Comparison of ENCODE assay signal across 8 cellular contexts in the genomic region with DNA sequence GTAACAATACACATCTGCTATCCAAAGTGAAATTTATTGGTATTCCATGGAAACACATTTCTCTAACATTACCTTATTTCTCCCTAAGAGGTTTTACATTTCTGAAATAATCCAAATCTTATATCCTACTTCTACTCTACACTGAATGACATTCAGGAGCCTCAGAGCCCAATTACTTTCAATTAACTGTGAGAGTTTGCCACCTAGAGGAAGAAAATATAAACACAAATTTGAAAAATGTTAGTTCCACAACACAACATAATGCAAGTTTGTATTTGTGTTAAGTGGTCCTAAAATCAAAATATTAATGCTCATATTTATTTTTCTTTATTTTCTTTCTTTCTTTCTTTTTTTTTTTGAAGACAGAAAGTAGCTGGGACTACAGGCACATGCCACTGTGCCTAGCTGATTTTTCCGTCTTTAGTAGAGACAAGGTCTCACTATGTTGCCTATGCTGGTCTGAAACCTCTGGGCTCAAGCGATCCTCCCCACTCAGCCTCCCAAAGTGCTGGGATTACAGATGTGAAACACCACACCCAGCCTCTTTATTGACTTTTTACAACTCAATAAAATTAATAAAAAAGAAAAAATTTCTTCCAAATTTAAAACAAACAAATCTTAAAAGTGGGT. TPM values are rescaled to one million over a fixed set of nuclear protein-coding genes. Genes with fewer than 3 reads are reported as not detected.
A peak's percentile ranks its signal among the peaks of the same experiment; 100 is the strongest.
DNase-seq lines count a peak whose midpoint lies in the region; TF ChIP-seq lines count a peak whose summit lies in the region.

No MANE protein-coding gene starts in this region.

- H3K27ac ChIP-seq in C4-2B (no peak overlapping the region), testis (no peak overlapping the region)

- H3K4me3 ChIP-seq in testis: no peak overlapping the region

- 91 to 98% methylated on average over 2 of the region's 2 CpGs for WGBS in testis, 2 donors

- intact Hi-C loops in testis (cut with DNase I; ENCODE audit: low total_unique reads): no loop called here

- no peaks in the 10 kb centered on the region for H3K36me3 ChIP-seq in testis (ENCODE audit: low read depth, missing control alignments)

- TF ChIP-seq CTCF in C4-2B (conservative IDR thresholded peaks at IDR 0.05): peak; percentile 57
- TF ChIP-seq CTCF in testis (IDR thresholded peaks at IDR 0.05): peak in 2 of 3 experiments; percentile 39 to 44

- no peaks in the 10 kb centered on the region for H3K9me3 ChIP-seq in testis

- TF ChIP-seq POLR2A in testis (IDR thresholded peaks at IDR 0.05): no peak

- H3K27me3 ChIP-seq in testis: no peaks in the 10 kb centered on the region

- peak; percentile 42 for DNase-seq in HCEC 1CT
- DNase-seq in SKM-1 treated with dmso at 0.1 percent for 144 hours (lab: John Stamatoyannopoulos, UW; ENCODE audit: unreplicated experiment): peak; percentile 12
- peak; percentile 13 for DNase-seq in germinal center (ENCODE audit: low spot score)
- DNase-seq in testis: no peak
- DNase-seq in stimulated activated CD4-positive, alpha-beta T cell treated with anti-CD3 and anti-CD28 coated beads, Interleukin-4, amount 100 ng/mL, for 24 hours: no peak
- DNase-seq in NCI-H524 treated with DMSO at 0.1 percent for 48 hours (lab: John Stamatoyannopoulos, UW): no peak
- no peak for DNase-seq in NCI-H128 (lab: John Stamatoyannopoulos, UW; ENCODE audit: unreplicated experiment)

- H3K4me1 ChIP-seq in testis: no peaks in the 10 kb centered on the region

RNA-seq across cellular contexts. Expression of gene ATAD1, which starts 46.0 kb away (rescaled TPM):
- 100 to 1,000 TPM in 1 of 2 donors, 10 to 100 TPM in 1; 68.5 to 107 TPM for total RNA-seq in testis
- polyA plus RNA-seq in testis (ENCODE audit: insufficient read depth, low read depth, low replicate concordance): 162 TPM

Comparison
In these comparisons a context has a peak if more than half of its experiments do, and no peak if none do; other contexts are left out.
1. DNase-seq: peak in HCEC 1CT (single experiment), SKM-1 treated with dmso at 0.1 percent for 144 hours (single experiment) and germinal center (single experiment); none in testis (single experiment), stimulated activated CD4-positive, alpha-beta T cell treated with anti-CD3 and anti-CD28 coated beads, Interleukin-4, amount 100 ng/mL, for 24 hours (single experiment), NCI-H524 treated with DMSO at 0.1 percent for 48 hours (single experiment) and NCI-H128 (single experiment).